In the genomic region with DNA sequence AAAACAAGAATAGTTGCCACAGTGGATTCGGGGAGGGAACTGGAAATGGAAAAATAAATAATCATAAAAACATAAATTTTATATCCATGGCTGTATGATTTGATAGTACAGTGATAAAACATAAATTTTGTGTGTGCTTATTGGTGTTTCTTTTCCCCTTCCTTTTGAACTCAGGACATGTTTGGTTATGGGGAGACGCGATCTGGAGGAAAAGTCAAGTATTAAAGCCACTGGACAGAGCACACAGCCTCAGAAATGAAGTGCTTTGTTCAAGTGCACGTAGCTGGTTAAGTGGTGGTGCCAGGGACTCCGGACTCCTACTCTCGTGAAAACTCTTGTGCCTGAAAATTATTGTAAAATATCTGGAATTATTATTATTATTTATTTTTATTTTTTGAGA, we compare ENCODE assay signal across 31 cellular contexts. TPM values are rescaled to one million over a fixed set of nuclear protein-coding genes. Genes with fewer than 3 reads are reported as not detected.
"Had no signal": no experiment of that assay in that cellular context is flagged by ENCODE, and none has a peak within 500 bp of the region (broad histone marks: within the 10 kb centered on the region; RNA-seq: fewer than 3 reads in every experiment).

No MANE protein-coding gene starts in this region.

- H3K4me3 ChIP-seq: esophagus squamous epithelium, heart right ventricle, lung, psoas muscle, skin epidermis, spleen, thoracic aorta, tibial nerve, upper lobe of right lung, uterus had no signal

- FAIRE-seq: colon, endothelial cell of umbilical vein, islet of Langerhans had no signal

- H3K9me3 ChIP-seq: esophagus squamous epithelium, heart right ventricle, psoas muscle, spleen, thoracic aorta, tibial nerve, upper lobe of right lung, uterus had no signal

- ATAC-seq: heart right ventricle; naive thymus-derived CD4-positive, alpha-beta T cell; psoas muscle; right cardiac atrium; stimulated activated memory B cell treated with anti-CD40 and anti-IgM and Interleukin-4, amounts not matched to agents 10 μg/mL and 1 μg/mL and 100 μg/mL, for 72 hours; stimulated activated naive CD8-positive, alpha-beta T cell treated with anti-CD3 and anti-CD28 coated beads, Interleukin-15, Interleukin-2, amounts not matched to agents 100 U/mL and 50 U/mL, for 24 hours; upper lobe of right lung had no signal

- H3K36me3 ChIP-seq: esophagus squamous epithelium, heart right ventricle, spleen, thoracic aorta, tibial nerve, upper lobe of right lung, uterus had no signal

- H3K4me1 ChIP-seq: spleen, uterus had no signal

- DNase-seq: dermis blood vessel endothelial cell; effector memory CD4-positive, alpha-beta T cell; esophagus squamous epithelium; foreskin melanocyte; glutamatergic neuron; heart right ventricle; hippocampal formation; kidney glomerular epithelial cell; naive thymus-derived CD4-positive, alpha-beta T cell; nephron progenitor cell; nucleus accumbens; psoas muscle; right cardiac atrium; spleen; stimulated activated CD4-positive, alpha-beta T cell treated with anti-CD3 and anti-CD28 coated beads, Interleukin-4, amount 100 ng/mL, for 4 hours; stimulated activated naive CD8-positive, alpha-beta T cell treated with anti-CD3 and anti-CD28 coated beads, Interleukin-15, Interleukin-2, amounts not matched to agents 100 U/mL and 50 U/mL, for 24 hours; upper lobe of right lung; uterus had no signal

- H3K27me3 ChIP-seq: esophagus squamous epithelium, heart right ventricle, spleen, tibial nerve, upper lobe of right lung, uterus had no signal

- H3K27ac ChIP-seq: esophagus squamous epithelium, heart right ventricle, psoas muscle, spleen, thoracic aorta, tibial nerve, upper lobe of right lung, uterus had no signal

RNA-seq across cellular contexts. Expression of a gene that starts 9.7 kb away (rescaled TPM):
- total RNA-seq: dermis blood vessel endothelial cell; endothelial cell of umbilical vein; epithelial cell of proximal tubule; mononuclear cell; naive thymus-derived CD4-positive, alpha-beta T cell; osteocyte; renal cortical epithelial cell; spleen; tibial nerve; upper lobe of right lung had no signal
- polyA plus RNA-seq: endothelial cell of umbilical vein; naive thymus-derived CD4-positive, alpha-beta T cell had no signal

RNA-seq across cellular contexts. Expression of a gene that starts 32.9 kb away (rescaled TPM):
- total RNA-seq: cerebellum, dermis blood vessel endothelial cell, endothelial cell of umbilical vein, epithelial cell of proximal tubule, esophagus squamous epithelium, heart right ventricle, lung, osteocyte, psoas muscle, renal cortical epithelial cell, right cardiac atrium, tibial nerve, upper lobe of right lung, uterus had no signal
- polyA plus RNA-seq: endothelial cell of umbilical vein, heart right ventricle, right cardiac atrium had no signal
